Comparison of ENCODE assay signal across 9 cellular contexts in genomic region chr9:87667164-87667738, GRCh38. TPM values are rescaled to one million over a fixed set of nuclear protein-coding genes. Genes with fewer than 3 reads are reported as not detected.
DNase-seq lines count a peak whose midpoint lies in the region; ATAC-seq and TF ChIP-seq lines count a peak whose summit lies in the region.
"Had no signal": no experiment of that assay in that cellular context is flagged by ENCODE, and none has a peak within 500 bp of the region (broad histone marks: within the 10 kb centered on the region; RNA-seq: fewer than 3 reads in every experiment).

No MANE protein-coding gene starts in this region.

- in situ Hi-C loops in KBM-7 (cut with MboI; ENCODE audit: low pct_unique_long_range_greater_than_20kb, low sequenced_read_pairs) = loop anchor here (25.0 kb wide), 1 partner anchor 330 kb away; no protein-coding TSS in a partner anchor

- H3K4me1 Mint-ChIP-seq in brain = peaks cover 8% of the 10 kb centered on the region
- H3K4me1 Mint-ChIP-seq in nephron = peaks cover 6% of the 10 kb centered on the region
- no peaks in the 10 kb centered on the region for H3K4me1 Mint-ChIP-seq in immature natural killer cell

- TF ChIP-seq CTCF in brain (conservative IDR thresholded peaks at IDR 0.05) (peak; percentile 22 to 24), nephron (IDR thresholded peaks at IDR 0.05; ENCODE audit: unreplicated experiment in 3 of 3) (peak; percentile 27 to 45 (median 29)), spleen (IDR thresholded peaks at IDR 0.05 in 8 of 11, conservative IDR thresholded peaks at IDR 0.05 in 3 of 11) (peak in 1 of 11 experiments; percentile 19)

- DNase-seq in NCI-H1694 treated with DMSO at 0.1 percent for 48 hours (lab: John Stamatoyannopoulos, UW) = peak; percentile 8
- no peak for DNase-seq in NCI-H1694 (lab: John Stamatoyannopoulos, UW)
- DNase-seq in KBM-7 = peak; percentile 62
- no peak for DNase-seq in spleen
- DNase-seq in immature natural killer cell = no peak
- DNase-seq: activated naive CD4-positive, alpha-beta T cell had no signal

- H3K9me3 Mint-ChIP-seq in brain = peaks cover 0 to 18% (median 8%) of the 10 kb centered on the region in 5 experiments
- H3K9me3 Mint-ChIP-seq in nephron = peaks cover 2% of the 10 kb centered on the region
- peaks cover 0 to 1% (median 0%) of the 10 kb centered on the region in 6 donors for H3K9me3 Mint-ChIP-seq in immature natural killer cell

- H3K4me3 Mint-ChIP-seq in brain (no peak overlapping the region), nephron (no peak overlapping the region), immature natural killer cell (no peak overlapping the region)

- H3K27me3 ChIP-seq in spleen (replicated peaks in 1 of 7) = no peaks in the 10 kb centered on the region

- H3K4me1 ChIP-seq in spleen = no peaks in the 10 kb centered on the region

- H3K36me3 Mint-ChIP-seq in brain = peaks cover 77% of the 10 kb centered on the region
- peaks cover 57% of the 10 kb centered on the region for H3K36me3 Mint-ChIP-seq in nephron (ENCODE audit: low read depth)
- no peaks in the 10 kb centered on the region for H3K36me3 Mint-ChIP-seq in immature natural killer cell

- intact Hi-C loops in spleen (cut with DNase I; ENCODE audit: low total_unique reads) = no loop called here

- H3K4me3 ChIP-seq in spleen = no peak overlapping the region

- peaks cover 0 to 57% (median 0%) of the 10 kb centered on the region in 6 donors for H3K36me3 ChIP-seq in spleen

- no peak overlapping the region for H3K27ac Mint-ChIP-seq in brain
- no peak overlapping the region for H3K27ac Mint-ChIP-seq in nephron
- H3K27ac Mint-ChIP-seq in immature natural killer cell = no peak overlapping the region

- 78 to 91% (median 90%) methylated on average over 3 of the region's 3 CpGs for WGBS in spleen, 5 donors

- H3K9me3 ChIP-seq in spleen = peaks cover 0 to 16% (median 8%) of the 10 kb centered on the region in 8 donors

- H3K27me3 Mint-ChIP-seq in brain (no peaks in the 10 kb centered on the region), nephron (ENCODE audit: low read depth) (no peaks in the 10 kb centered on the region), immature natural killer cell (ENCODE audit: low read depth in 3 of 3) (peaks cover 1 to 7% (median 5%) of the 10 kb centered on the region in 3 donors)

- no peak overlapping the region for H3K27ac ChIP-seq in spleen

- no peak for TF ChIP-seq POLR2A in spleen (IDR thresholded peaks at IDR 0.05)

- ATAC-seq in HG03354 (IDR thresholded peaks at IDR 0.05; ENCODE audit: poor library complexity, severe bottlenecking, unreplicated experiment) = no peak

RNA-seq across cellular contexts. Expression of gene CTSL, which starts 58.7 kb away (rescaled TPM):
- 32.4 TPM for polyA plus RNA-seq in brain (ENCODE audit: insufficient read depth, low read depth, low replicate concordance)
- total RNA-seq in spleen = 100 to 1,000 TPM; 142 to 384 (median 170) TPM
- 10 to 100 TPM; 37.8 to 94.0 (median 51.5) TPM for polyA plus RNA-seq in spleen
- under 1 TPM in 1 of 3 donors, not detected in 2; 0.49 TPM for polyA plus RNA-seq in immature natural killer cell

Comparison
In these comparisons a context has a peak if more than half of its experiments do, and no peak if none do; other contexts are left out.
1. DNase-seq: peak in NCI-H1694 treated with DMSO at 0.1 percent for 48 hours (single experiment) and KBM-7 (single experiment); none in NCI-H1694 (single experiment), spleen (single experiment) and immature natural killer cell (0 of 3).
2. RNA of gene CTSL, which starts 58.7 kb away (polyA plus RNA-seq): 37.8 to 94.0 TPM in spleen and 32.4 TPM in brain (single experiment); 0.49 TPM in immature natural killer cell; every median in the first group is over 10 times any median in the second.